In genomic region chr21:36630485-36631206, GRCh38 we compare ENCODE assay signal across 8 cellular contexts.
DNase-seq lines count a peak whose midpoint lies in the region; ATAC-seq and TF ChIP-seq lines count a peak whose summit lies in the region.

No MANE protein-coding gene starts in this region.

- POLR2A ChIA-PET in GM10248 (lab: Yijun Ruan, JAX) = no interaction called here

- H3K4me3 ChIP-seq in astrocyte of the cerebellum (ENCODE audit: low read depth, low read length) = no peak overlapping the region

- CTCF ChIA-PET in GM10248 (lab: Yijun Ruan, JAX) = interaction anchor here (0.6 to 2.1 kb wide), 51 partner anchors 8 to 1870 kb away, joined by 3 to 28 read pairs (median 4); no protein-coding TSS in a partner anchor

- ATAC-seq in GM21526 (IDR thresholded peaks at IDR 0.05; ENCODE audit: low FRiP score, unreplicated experiment) = no peak

- TF ChIP-seq CTCF in GM10248 (IDR thresholded peaks at IDR 0.05; ENCODE audit: control extremely low read depth, extremely low read depth, low read depth, missing control alignments) (peak; percentile 74), astrocyte of the cerebellum (IDR thresholded peaks at IDR 0.05; ENCODE audit: low read depth, low read length, missing control alignments) (peak; percentile 72)

- in situ Hi-C loops in astrocyte of the cerebellum (cut with HindIII; ENCODE audit: low sequenced_read_pairs) = no loop called here

- DNase-seq in GM10248 (ENCODE audit: extremely low spot score) (peak; percentile 74), MV-4-11 (lab: John Stamatoyannopoulos, UW) (peak; percentile 5), T-helper 9 cell (peak; percentile 54), astrocyte of the cerebellum (ENCODE audit: low read depth) (no peak), islet precursor cell (peak; percentile 71), cortex of kidney (lab: John Stamatoyannopoulos, UW) (no peak)
- DNase-seq in stimulated activated CD4-positive, alpha-beta T cell treated with anti-CD3 and anti-CD28 coated beads, Interleukin-4, amount 100 ng/mL, for 4 hours = peak; percentile 36 to 67

Comparison
In these comparisons a context has a peak if more than half of its experiments do, and no peak if none do; other contexts are left out.
1. DNase-seq: peak in GM10248 (single experiment), MV-4-11 (single experiment), T-helper 9 cell (single experiment), islet precursor cell (single experiment) and stimulated activated CD4-positive, alpha-beta T cell treated with anti-CD3 and anti-CD28 coated beads, Interleukin-4, amount 100 ng/mL, for 4 hours (2 of 2); none in astrocyte of the cerebellum (single experiment) and cortex of kidney (single experiment).